ENCODE assay signal across 17 cellular contexts in the genomic region with DNA sequence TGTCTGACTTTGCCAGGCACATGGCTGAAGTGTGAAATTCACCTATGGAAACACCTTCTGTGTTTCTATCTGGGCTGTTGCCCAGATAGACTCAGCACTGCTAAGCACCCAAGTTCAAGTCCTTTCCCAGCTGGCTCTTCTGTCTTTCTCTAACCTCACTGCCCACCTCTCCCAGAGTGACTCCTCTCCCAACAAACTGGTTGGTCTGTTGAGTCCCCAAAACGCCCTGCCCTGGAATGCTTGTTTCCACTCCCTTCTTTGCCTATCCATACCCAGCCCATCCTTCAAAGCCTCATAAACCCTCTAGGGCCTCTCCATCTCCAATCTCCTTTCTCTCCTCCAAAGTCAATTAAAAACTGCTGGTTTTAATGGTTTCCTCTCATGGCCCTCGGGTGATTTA.
"Had no signal": no experiment of that assay in that cellular context is flagged by ENCODE, and none has a peak within 500 bp of the region (broad histone marks: within the 10 kb centered on the region; RNA-seq: fewer than 3 reads in every experiment).

No MANE protein-coding gene starts in this region.

- H3K4me1 Mint-ChIP-seq: activated CD8-positive, alpha-beta memory T cell treated with anti-CD3 and anti-CD28 coated beads, Interleukin-2, amount 10 ng/mL, durations not matched to agents 7 days and 5 days; stimulated activated naive CD8-positive, alpha-beta T cell treated with anti-CD3 and anti-CD28 coated beads, Interleukin-15, amount 100 ng/mL, for 72 hours had no signal

- H3K27ac ChIP-seq: brain microvascular endothelial cell, dorsolateral prefrontal cortex, neural progenitor cell had no signal

- H3K27ac Mint-ChIP-seq: activated CD8-positive, alpha-beta memory T cell treated with anti-CD3 and anti-CD28 coated beads, Interleukin-2, amount 10 ng/mL, durations not matched to agents 7 days and 5 days; activated naive CD4-positive, alpha-beta T cell treated with anti-CD3 and anti-CD28 coated beads, Interleukin-2, amount 50 U/mL, for 72 hours; activated T-cell treated with anti-CD3 and anti-CD28 coated beads, Interleukin-2, amount 50 U/mL, for 24 hours; stimulated activated naive CD8-positive, alpha-beta T cell treated with anti-CD3 and anti-CD28 coated beads, Interleukin-15, amount 100 ng/mL, for 72 hours had no signal

- H3K9me3 ChIP-seq: ovary had no signal

- DNase-seq: activated CD4-positive, alpha-beta T cell treated with anti-CD3 and anti-CD28 coated beads for 1 hour; activated CD4-positive, alpha-beta T cell treated with anti-CD3 and anti-CD28 coated beads, Interleukin-2, amount 50 U/mL, for 48 hours; activated CD8-positive, alpha-beta memory T cell treated with anti-CD3 and anti-CD28 coated beads, Interleukin-2, amount 10 ng/mL, durations not matched to agents 7 days and 5 days; activated effector memory CD4-positive, alpha-beta T cell treated with anti-CD3 and anti-CD28 coated beads, Interleukin-2, amount 50 U/mL, for 16 hours; activated T-cell treated with anti-CD3 and anti-CD28 coated beads, Interleukin-2, amount 50 U/mL, for 24 hours; amniotic stem cell; brain microvascular endothelial cell; cerebellar nuclear complex; dorsolateral prefrontal cortex; foreskin melanocyte; ovary; stimulated activated CD4-positive, alpha-beta T cell treated with anti-CD3 and anti-CD28 coated beads, Interleukin-15, amount 100 ng/mL, for 24 hours; stimulated activated CD4-positive, alpha-beta T cell treated with anti-CD3 and anti-CD28 coated beads, Interleukin-4, amount 100 ng/mL, for 4 hours; stimulated activated naive CD8-positive, alpha-beta T cell treated with anti-CD3 and anti-CD28 coated beads, Interleukin-15, amount 100 ng/mL, for 72 hours; T1000 had no signal

- H3K27me3 ChIP-seq: brain microvascular endothelial cell, neural progenitor cell, ovary had no signal

- ATAC-seq: activated CD8-positive, alpha-beta memory T cell treated with anti-CD3 and anti-CD28 coated beads, Interleukin-2, amount 10 ng/mL, durations not matched to agents 7 days and 5 days; activated naive CD4-positive, alpha-beta T cell treated with anti-CD3 and anti-CD28 coated beads, Interleukin-2, amount 50 U/mL, for 72 hours; stimulated activated naive CD8-positive, alpha-beta T cell treated with anti-CD3 and anti-CD28 coated beads, Interleukin-15, amount 100 ng/mL, for 72 hours had no signal

- H3K9me3 Mint-ChIP-seq: activated naive CD4-positive, alpha-beta T cell treated with anti-CD3 and anti-CD28 coated beads, Interleukin-2, amount 50 U/mL, for 72 hours; activated T-cell treated with anti-CD3 and anti-CD28 coated beads, Interleukin-2, amount 50 U/mL, for 24 hours; neural progenitor cell; stimulated activated naive CD8-positive, alpha-beta T cell treated with anti-CD3 and anti-CD28 coated beads, Interleukin-15, amount 100 ng/mL, for 72 hours had no signal

- H3K9ac ChIP-seq: neural progenitor cell had no signal

- H3K4me3 ChIP-seq: dorsolateral prefrontal cortex, neural progenitor cell, ovary had no signal

- H3K36me3 Mint-ChIP-seq: activated CD8-positive, alpha-beta memory T cell treated with anti-CD3 and anti-CD28 coated beads, Interleukin-2, amount 10 ng/mL, durations not matched to agents 7 days and 5 days; activated naive CD4-positive, alpha-beta T cell treated with anti-CD3 and anti-CD28 coated beads, Interleukin-2, amount 50 U/mL, for 72 hours had no signal

- H3K4me3 Mint-ChIP-seq: activated CD8-positive, alpha-beta memory T cell treated with anti-CD3 and anti-CD28 coated beads, Interleukin-2, amount 10 ng/mL, durations not matched to agents 7 days and 5 days; activated T-cell treated with anti-CD3 and anti-CD28 coated beads, Interleukin-2, amount 50 U/mL, for 24 hours; neural progenitor cell; stimulated activated naive CD8-positive, alpha-beta T cell treated with anti-CD3 and anti-CD28 coated beads, Interleukin-15, amount 100 ng/mL, for 72 hours had no signal

- H3K36me3 ChIP-seq: brain microvascular endothelial cell, neural progenitor cell, ovary had no signal
